In genomic region chr13:93529961-93530360, GRCh38 we compare ENCODE assay signal across 26 cellular contexts.
DNase-seq lines count a peak whose midpoint lies in the region; ATAC-seq and TF ChIP-seq lines count a peak whose summit lies in the region.
"Had no signal": no experiment of that assay in that cellular context is flagged by ENCODE, and none has a peak within 500 bp of the region (broad histone marks: within the 10 kb centered on the region; RNA-seq: fewer than 3 reads in every experiment).

No MANE protein-coding gene starts in this region.

- TF ChIP-seq CTCF in AG10803 (conservative IDR thresholded peaks at IDR 0.05; ENCODE audit: low read length): no peak
- TF ChIP-seq CTCF in epithelial cell of esophagus (IDR thresholded peaks at IDR 0.05; ENCODE audit: insufficient read depth, low read depth, low read length, missing control alignments): no peak
- no peak for TF ChIP-seq CTCF in right lobe of liver (IDR thresholded peaks at IDR 0.05)

- H3K36me3 ChIP-seq in right lobe of liver: no peaks in the 10 kb centered on the region
- H3K36me3 ChIP-seq: colonic mucosa, heart left ventricle, neutrophil, upper lobe of left lung had no signal

- 33% methylated on average over 2 of the region's 2 CpGs for WGBS in right lobe of liver (ENCODE audit: insufficient coverage, low coverage, low lambda C conversion rate, missing lambda C conversion rate)

- no peaks in the 10 kb centered on the region for H3K9me3 ChIP-seq in right lobe of liver
- H3K9me3 ChIP-seq: colonic mucosa, heart left ventricle, neutrophil, upper lobe of left lung had no signal

- intact Hi-C loops in right lobe of liver (cut with DNase I): no loop called here

- no peak overlapping the region for H3K4me3 ChIP-seq in AG10803 (ENCODE audit: low read length)
- H3K4me3 ChIP-seq in epithelial cell of esophagus (ENCODE audit: low read length): no peak overlapping the region
- H3K4me3 ChIP-seq in right lobe of liver: no peak overlapping the region
- H3K4me3 ChIP-seq: colonic mucosa, GM23338, heart left ventricle, PC-9, upper lobe of left lung had no signal

- H3K27me3 ChIP-seq in right lobe of liver: no peaks in the 10 kb centered on the region
- H3K27me3 ChIP-seq: colonic mucosa, foreskin keratinocyte, heart left ventricle, neutrophil, upper lobe of left lung had no signal

- ATAC-seq in right lobe of liver (peak; percentile 50 to 81 (median 67)), GM18873 (IDR thresholded peaks at IDR 0.05; ENCODE audit: low FRiP score, unreplicated experiment) (no peak), HG02852 (IDR thresholded peaks at IDR 0.05; ENCODE audit: unreplicated experiment) (no peak)
- ATAC-seq: activated CD8-positive, alpha-beta T cell treated with anti-CD3 and anti-CD28 coated beads, Interleukin-2, amount 10 ng/mL, durations not matched to agents 7 days and 5 days; activated naive CD4-positive, alpha-beta T cell treated with anti-CD3 and anti-CD28 coated beads, Interleukin-2, amount 50 U/mL, for 72 hours; foreskin keratinocyte; GM23338; heart left ventricle; stimulated activated naive B cell treated with anti-CD40 and anti-IgM and Interleukin-4, amounts not matched to agents 10 μg/mL and 1 μg/mL and 100 μg/mL, for 72 hours had no signal

- no peaks in the 10 kb centered on the region for H3K4me1 ChIP-seq in right lobe of liver
- H3K4me1 ChIP-seq: colonic mucosa, foreskin keratinocyte, upper lobe of left lung had no signal

- DNase-seq in AG10803 (ENCODE audit: low read depth): peak; percentile 43
- DNase-seq in NCI-H2171 treated with DMSO at 0.1 percent for 48 hours (lab: John Stamatoyannopoulos, UW): peak; percentile 91
- peak; percentile 42 for DNase-seq in epithelial cell of esophagus (ENCODE audit: low read depth)
- DNase-seq in right lobe of liver: no peak
- DNase-seq in superior temporal gyrus (ENCODE audit: extremely low spot score): no peak
- DNase-seq in RPMI8226: no peak
- DNase-seq: activated CD8-positive, alpha-beta T cell treated with anti-CD3 and anti-CD28 coated beads, Interleukin-2, amount 10 ng/mL, durations not matched to agents 7 days and 5 days; activated effector memory CD4-positive, alpha-beta T cell treated with Interleukin-2 at 50 U/mL for 16 hours; colonic mucosa; effector CD4-positive, alpha-beta T cell; foreskin keratinocyte; heart left ventricle; KBM-7; NCI-H1092 treated with DMSO at 0.1 percent for 48 hours; NCI-H187 treated with DMSO at 0.1 percent for 48 hours; NCI-H526 treated with DMSO at 0.1 percent for 48 hours; PC-9; Right ventricle myocardium superior; stimulated activated naive B cell treated with anti-CD40 and anti-IgM and Interleukin-4, amounts not matched to agents 10 μg/mL and 1 μg/mL and 100 μg/mL, for 72 hours; substantia nigra; upper lobe of left lung had no signal

- H3K27ac ChIP-seq in right lobe of liver: no peak overlapping the region
- H3K27ac ChIP-seq: colonic mucosa, foreskin keratinocyte, heart left ventricle, neutrophil, PC-9, upper lobe of left lung had no signal

- no peak for TF ChIP-seq POLR2A in right lobe of liver (IDR thresholded peaks at IDR 0.05)

Comparison
In these comparisons a context has a peak if more than half of its experiments do, and no peak if none do; other contexts are left out.
1. DNase-seq: peak in AG10803 (single experiment), NCI-H2171 treated with DMSO at 0.1 percent for 48 hours (single experiment) and epithelial cell of esophagus (single experiment); none in right lobe of liver (0 of 3), superior temporal gyrus (single experiment) and RPMI8226 (single experiment).
2. ATAC-seq: peak in right lobe of liver (4 of 4); none in GM18873 (single experiment) and HG02852 (single experiment).